1 cellular context compared by ENCODE assay signal in genomic region chr1:158579733-158580132, GRCh38.
TF ChIP-seq lines count a peak whose summit lies in the region.

A gene with protein sequence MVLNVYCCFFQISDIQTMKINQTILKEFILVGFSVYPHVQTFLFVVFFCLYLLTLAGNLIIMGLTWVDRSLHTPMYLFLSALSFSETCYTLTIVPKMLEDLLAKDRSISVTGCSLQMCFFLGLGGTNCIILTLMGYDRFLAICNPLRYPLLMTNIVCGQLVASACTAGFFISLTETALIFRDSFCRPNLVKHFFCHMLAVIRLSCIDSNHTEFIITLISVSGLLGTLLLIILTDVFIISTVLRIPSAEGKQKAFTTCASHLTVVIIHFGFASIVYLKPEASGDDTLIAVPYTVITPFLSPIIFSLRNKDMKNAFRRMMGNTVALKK (minus strand): TSS chr1:158579899. CDS start chr1:158579899, 0 bp downstream.

TF ChIP-seq in HEK293, 187 proteins besides CTCF, POLR2A, EP300 and RAD21 (continued from another document):
- TF ChIP-seq ZNF585B (tag by site-specific recombination; IDR thresholded peaks at IDR 0.05) (no peak), INSM2 (tag by site-specific recombination; IDR thresholded peaks at IDR 0.05) (no peak), EGR2 (tag by site-specific recombination; IDR thresholded peaks at IDR 0.05; ENCODE audit: low read depth) (no peak), ZNF248 (tag by site-specific recombination; IDR thresholded peaks at IDR 0.05) (no peak), GLI2 (tag by site-specific recombination; IDR thresholded peaks at IDR 0.05; ENCODE audit: borderline replicate concordance, low read depth) (no peak), MYNN (tag by site-specific recombination; IDR thresholded peaks at IDR 0.05; ENCODE audit: borderline replicate concordance) (no peak)
